22 cellular contexts compared by ENCODE assay signal in genomic region chr9:27749838-27750237, GRCh38.
DNase-seq lines count a peak whose midpoint lies in the region; ATAC-seq and TF ChIP-seq lines count a peak whose summit lies in the region.
"Had no signal": no experiment of that assay in that cellular context is flagged by ENCODE, and none has a peak within 500 bp of the region (broad histone marks: within the 10 kb centered on the region; RNA-seq: fewer than 3 reads in every experiment).

No MANE protein-coding gene starts in this region.

- peaks cover 43% of the 10 kb centered on the region for H3K4me1 ChIP-seq in GM23338 (ENCODE audit: insufficient read depth)
- H3K4me1 ChIP-seq: ascending aorta, left ventricle myocardium inferior had no signal

- H3K9me2 ChIP-seq in GM23338 (ENCODE audit: insufficient read depth), result peaks cover 7% of the 10 kb centered on the region; the same call in 1 of the 2 replicates

- H3K9me3 Mint-ChIP-seq in GM23338, result no peaks in the 10 kb centered on the region
- H3K9me3 Mint-ChIP-seq in natural killer cell treated with Interleukin-12 subunit alpha and Interleukin-12 subunit beta and Interleukin-15 and Interleukin-18, amount 100 ng/mL, for 72 hours, result peaks cover 13% of the 10 kb centered on the region
- no peaks in the 10 kb centered on the region for H3K9me3 Mint-ChIP-seq in activated T-cell treated with anti-CD3 and anti-CD28 coated beads, Interleukin-2, amount 50 U/mL, for 4 hours
- H3K9me3 Mint-ChIP-seq: stimulated activated naive CD8-positive, alpha-beta T cell treated with anti-CD3 and anti-CD28 coated beads, Interleukin-15, Interleukin-2, amounts not matched to agents 100 ng/mL and 50 ng/mL, for 24 hours had no signal

- H3K36me3 Mint-ChIP-seq in GM23338 (ENCODE audit: low read depth), result no peaks in the 10 kb centered on the region; the same call in 2 of the 3 replicates
- H3K36me3 Mint-ChIP-seq in natural killer cell treated with Interleukin-12 subunit alpha and Interleukin-12 subunit beta and Interleukin-15 and Interleukin-18, amount 100 ng/mL, for 72 hours, result no peaks in the 10 kb centered on the region
- H3K36me3 Mint-ChIP-seq in activated T-cell treated with anti-CD3 and anti-CD28 coated beads, Interleukin-2, amount 50 U/mL, for 4 hours (ENCODE audit: insufficient read depth), result no peaks in the 10 kb centered on the region
- H3K36me3 Mint-ChIP-seq: CD4-positive, CD25-positive, alpha-beta regulatory T cell had no signal

- H3K4me3 ChIP-seq in GM23338 (no peak overlapping the region), epithelial cell of esophagus (ENCODE audit: low read length) (no peak overlapping the region)
- H3K4me3 ChIP-seq: ascending aorta, left ventricle myocardium inferior, sigmoid colon had no signal

- DNase-seq in GM23338 (ENCODE audit: low spot score), result peak; percentile 82
- peak; percentile 7 to 47 for DNase-seq in NCI-H524 (lab: John Stamatoyannopoulos, UW)
- peak; percentile 21 for DNase-seq in epithelial cell of esophagus (ENCODE audit: low read depth)
- DNase-seq in middle frontal gyrus (ENCODE audit: extremely low spot score, low spot score), result peak; percentile 19
- no peak for DNase-seq in natural killer cell treated with Interleukin-12 subunit alpha and Interleukin-12 subunit beta and Interleukin-15 and Interleukin-18, amount 100 ng/mL, for 72 hours (ENCODE audit: low spot score)
- no peak for DNase-seq in activated T-cell treated with anti-CD3 and anti-CD28 coated beads, Interleukin-2, amount 50 U/mL, for 4 hours
- DNase-seq: ACHN; activated CD4-positive, alpha-beta T cell treated with anti-CD3 and anti-CD28 coated beads, Interleukin-2, amount 50 U/mL, for 4 hours; activated naive CD4-positive, alpha-beta T cell treated with Interleukin-2 at 50 U/mL for 16 hours; CD4-positive, CD25-positive, alpha-beta regulatory T cell; DMS53; left ventricle myocardium inferior; MM.1S; NCI-H1930; SHP77 treated with DMSO at 0.1 percent for 48 hours; sigmoid colon; stimulated activated CD4-positive, alpha-beta T cell treated with anti-CD3 and anti-CD28 coated beads, Interleukin-1b, Interleukin-23, amount 100 ng/mL, for 48 hours; T-helper 1 cell had no signal

- TF ChIP-seq CTCF in GM23338 (conservative IDR thresholded peaks at IDR 0.05; ENCODE audit: low read depth in 2 of 2) (no peak), epithelial cell of esophagus (IDR thresholded peaks at IDR 0.05; ENCODE audit: insufficient read depth, low read depth, low read length, missing control alignments) (no peak)

- no peaks in the 10 kb centered on the region for H4K20me1 ChIP-seq in GM23338 (replicated peaks; ENCODE audit: insufficient read depth)

- no peaks in the 10 kb centered on the region for H3K27me3 ChIP-seq in GM23338 (ENCODE audit: insufficient read depth)
- H3K27me3 ChIP-seq: ascending aorta, sigmoid colon had no signal

- peak overlapping the region; percentile 45 for H3K4me2 ChIP-seq in GM23338

- no peaks in the 10 kb centered on the region for H3F3A ChIP-seq in GM23338 (replicated peaks; ENCODE audit: low read depth)

- peak overlapping the region; percentile 94 for H3K27ac Mint-ChIP-seq in GM23338
- no peak overlapping the region for H3K27ac Mint-ChIP-seq in natural killer cell treated with Interleukin-12 subunit alpha and Interleukin-12 subunit beta and Interleukin-15 and Interleukin-18, amount 100 ng/mL, for 72 hours
- H3K27ac Mint-ChIP-seq: CD4-positive, CD25-positive, alpha-beta regulatory T cell; stimulated activated naive CD8-positive, alpha-beta T cell treated with anti-CD3 and anti-CD28 coated beads, Interleukin-15, Interleukin-2, amounts not matched to agents 100 ng/mL and 50 ng/mL, for 24 hours had no signal

- H2AFZ ChIP-seq in GM23338, result no peak overlapping the region

- H3K79me2 ChIP-seq in GM23338 (replicated peaks; ENCODE audit: insufficient read depth), result no peaks in the 10 kb centered on the region

- peak; percentile 94 for ATAC-seq in GM23338
- no peak for ATAC-seq in GM19467 (IDR thresholded peaks at IDR 0.05; ENCODE audit: unreplicated experiment)
- no peak for ATAC-seq in GM21723 (IDR thresholded peaks at IDR 0.05; ENCODE audit: unreplicated experiment)
- ATAC-seq in natural killer cell treated with Interleukin-12 subunit alpha and Interleukin-12 subunit beta and Interleukin-15 and Interleukin-18, amount 100 ng/mL, for 72 hours, result no peak
- no peak for ATAC-seq in activated T-cell treated with anti-CD3 and anti-CD28 coated beads, Interleukin-2, amount 50 U/mL, for 4 hours

- peaks cover 54% of the 10 kb centered on the region for H3K4me1 Mint-ChIP-seq in GM23338
- no peaks in the 10 kb centered on the region for H3K4me1 Mint-ChIP-seq in natural killer cell treated with Interleukin-12 subunit alpha and Interleukin-12 subunit beta and Interleukin-15 and Interleukin-18, amount 100 ng/mL, for 72 hours (ENCODE audit: low read depth in 2 of 2)
- no peaks in the 10 kb centered on the region for H3K4me1 Mint-ChIP-seq in activated T-cell treated with anti-CD3 and anti-CD28 coated beads, Interleukin-2, amount 50 U/mL, for 4 hours (ENCODE audit: low read depth)
- H3K4me1 Mint-ChIP-seq: CD4-positive, CD25-positive, alpha-beta regulatory T cell had no signal

- 0 out of 3 replicates have a peak overlapping the region, but pooled peaks have one; percentile 15 for H3K4me3 Mint-ChIP-seq in GM23338
- no peak overlapping the region for H3K4me3 Mint-ChIP-seq in natural killer cell treated with Interleukin-12 subunit alpha and Interleukin-12 subunit beta and Interleukin-15 and Interleukin-18, amount 100 ng/mL, for 72 hours
- H3K4me3 Mint-ChIP-seq in activated T-cell treated with anti-CD3 and anti-CD28 coated beads, Interleukin-2, amount 50 U/mL, for 4 hours, result no peak overlapping the region
- H3K4me3 Mint-ChIP-seq: CD4-positive, CD25-positive, alpha-beta regulatory T cell; stimulated activated naive CD8-positive, alpha-beta T cell treated with anti-CD3 and anti-CD28 coated beads, Interleukin-15, Interleukin-2, amounts not matched to agents 100 ng/mL and 50 ng/mL, for 24 hours had no signal

- H3K27ac ChIP-seq in GM23338 (ENCODE audit: low read depth), result peak overlapping the region; percentile 84
- H3K27ac ChIP-seq: ascending aorta, left ventricle myocardium inferior, sigmoid colon had no signal

- no peaks in the 10 kb centered on the region for H3K36me3 ChIP-seq in GM23338 (ENCODE audit: insufficient read depth)
- H3K36me3 ChIP-seq: ascending aorta, left ventricle myocardium inferior, sigmoid colon had no signal

- no peaks in the 10 kb centered on the region for H3K27me3 Mint-ChIP-seq in GM23338 (ENCODE audit: insufficient read depth, low read depth, poor library complexity)
- no peaks in the 10 kb centered on the region for H3K27me3 Mint-ChIP-seq in natural killer cell treated with Interleukin-12 subunit alpha and Interleukin-12 subunit beta and Interleukin-15 and Interleukin-18, amount 100 ng/mL, for 72 hours
- peaks cover 4% of the 10 kb centered on the region for H3K27me3 Mint-ChIP-seq in activated T-cell treated with anti-CD3 and anti-CD28 coated beads, Interleukin-2, amount 50 U/mL, for 4 hours (ENCODE audit: low read depth)
- H3K27me3 Mint-ChIP-seq: CD4-positive, CD25-positive, alpha-beta regulatory T cell had no signal

TF ChIP-seq in GM23338, 12 proteins besides CTCF, POLR2A, EP300 and RAD21 (continues in another document):
- TF ChIP-seq POLR2AphosphoS5 (IDR thresholded peaks at IDR 0.05; ENCODE audit: low read depth), result 0 out of 2 replicates have a peak, but pooled peaks have one; percentile 21
- TF ChIP-seq CREB1 (CRISPR knock-in tag; IDR thresholded peaks at IDR 0.05; ENCODE audit: low read depth), result peak; percentile 60; the same call in 1 of the 2 replicates
- no peak for TF ChIP-seq ETS1 (IDR thresholded peaks at IDR 0.05)

Comparison
In these comparisons a context has a peak if more than half of its experiments do, and no peak if none do; other contexts are left out.
1. DNase-seq: peak in GM23338 (single experiment), NCI-H524 (2 of 2), epithelial cell of esophagus (single experiment) and middle frontal gyrus (single experiment); none in natural killer cell treated with Interleukin-12 subunit alpha and Interleukin-12 subunit beta and Interleukin-15 and Interleukin-18, amount 100 ng/mL, for 72 hours (single experiment) and activated T-cell treated with anti-CD3 and anti-CD28 coated beads, Interleukin-2, amount 50 U/mL, for 4 hours (single experiment).